39 cellular contexts compared by ENCODE assay signal in the genomic region with DNA sequence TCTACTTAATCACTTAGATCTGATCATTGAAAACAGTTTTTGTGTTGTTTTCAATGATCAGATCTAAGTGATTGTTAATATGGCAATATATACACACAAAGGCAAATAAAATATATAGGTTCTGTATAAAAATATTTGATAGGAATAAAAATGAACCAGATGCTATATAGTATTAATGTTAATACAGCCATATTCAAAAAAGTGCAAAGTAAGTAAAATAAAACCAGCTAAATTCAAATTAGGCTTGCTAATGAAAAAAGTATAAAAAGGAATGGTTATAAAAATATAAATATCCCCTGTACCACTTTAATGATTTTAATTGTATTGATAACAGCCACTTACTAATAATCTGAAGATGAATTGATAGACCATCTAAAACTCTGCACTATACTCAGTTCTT.
"Had no signal": no experiment of that assay in that cellular context is flagged by ENCODE, and none has a peak within 500 bp of the region (broad histone marks: within the 10 kb centered on the region; RNA-seq: fewer than 3 reads in every experiment).

No MANE protein-coding gene starts in this region.

- H3K4me1 ChIP-seq: breast epithelium had no signal

- H3K27me3 ChIP-seq: adrenal gland, body of pancreas, brain microvascular endothelial cell, breast epithelium had no signal

- H3K4me3 ChIP-seq: adrenal gland, body of pancreas, breast epithelium had no signal

- FAIRE-seq: astrocyte, TTC549 had no signal

- H3K4me1 Mint-ChIP-seq: WTC11 had no signal

- ATAC-seq: activated CD4-positive, CD25-positive, alpha-beta regulatory T cell treated with anti-CD3 and anti-CD28 coated beads, Interleukin-2, amount 50 U/mL, for 24 hours; activated CD8-positive, alpha-beta T cell treated with anti-CD3 and anti-CD28 coated beads for 36 hours; activated naive CD4-positive, alpha-beta T cell treated with anti-CD3 and anti-CD28 coated beads, Interleukin-2, amount 50 U/mL, for 72 hours; activated T-cell treated with anti-CD3 and anti-CD28 coated beads, Interleukin-2, amount 50 U/mL, for 4 hours; activated T-cell treated with anti-CD3 and anti-CD28 coated beads, Interleukin-2, amount 50 U/mL, for 72 hours; activated T-helper 17 cell treated with anti-CD3 and anti-CD28 coated beads, Interleukin-2, amount 50 U/mL, for 72 hours; body of pancreas; WTC11 had no signal

- H3K9me3 Mint-ChIP-seq: activated CD4-positive, alpha-beta memory T cell treated with anti-CD3 and anti-CD28 coated beads for 36 hours; activated CD4-positive, alpha-beta T cell treated with anti-CD3 and anti-CD28 coated beads, Interleukin-2, amount 10 ng/mL, durations not matched to agents 24 days and 14 days; activated CD8-positive, alpha-beta T cell treated with anti-CD3 and anti-CD28 coated beads for 36 hours; activated naive CD4-positive, alpha-beta T cell treated with anti-CD3 and anti-CD28 coated beads for 36 hours; activated naive CD8-positive, alpha-beta T cell treated with anti-CD3 and anti-CD28 coated beads for 36 hours; activated T-cell treated with anti-CD3 and anti-CD28 coated beads, Interleukin-2, amount 50 U/mL, for 4 hours; activated T-cell treated with anti-CD3 and anti-CD28 coated beads, Interleukin-2, amount 50 U/mL, for 72 hours; activated T-helper 1 cell treated with anti-CD3 and anti-CD28 coated beads, Interleukin-12 subunit alpha, Interleukin-12 subunit beta, Interleukin-2, Interleukin-4 antibody, amounts not matched to agents 30 ng/mL and 10 ng/mL and 1 ng/mL, durations not matched to agents 14 hours and 24 hours and 36 hours; activated T-helper 17 cell treated with anti-CD3 and anti-CD28 coated beads, Interleukin-2, amount 50 U/mL, for 72 hours; T-helper 1 cell treated with Interleukin-12 subunit alpha and Interleukin-12 subunit beta and Interleukin-4 antibody, amounts not matched to agents 30 μg/mL and 1 μg/mL, for 36 hours; T-helper 2 cell treated with Interferon-gamma antibody and Interleukin-4, amounts not matched to agents 5 μg/mL and 100 μg/mL, for 36 hours; WTC11 had no signal

- DNase-seq: activated CD4-positive, alpha-beta memory T cell treated with anti-CD3 and anti-CD28 coated beads for 36 hours; activated CD4-positive, alpha-beta T cell treated with anti-CD3 and anti-CD28 coated beads for 1 hour; activated CD4-positive, alpha-beta T cell treated with anti-CD3 and anti-CD28 coated beads for 4 hours; activated CD4-positive, alpha-beta T cell treated with anti-CD3 and anti-CD28 coated beads, Interleukin-2, amount 10 ng/mL, durations not matched to agents 24 days and 14 days; activated CD4-positive, alpha-beta T cell treated with anti-CD3 and anti-CD28 coated beads, Interleukin-2, amount 50 U/mL, for 1 hour; activated CD4-positive, alpha-beta T cell treated with anti-CD3 and anti-CD28 coated beads, Interleukin-2, amount 50 U/mL, for 4 hours; activated CD4-positive, CD25-positive, alpha-beta regulatory T cell; activated CD8-positive, alpha-beta memory T cell treated with anti-CD3 and anti-CD28 coated beads, Interleukin-2, amount 50 U/mL, for 4 hours; activated CD8-positive, alpha-beta T cell treated with anti-CD3 and anti-CD28 coated beads for 36 hours; activated effector memory CD4-positive, alpha-beta T cell treated with anti-CD3 and anti-CD28 coated beads, Interleukin-2, amount 50 U/mL, for 16 hours; activated gamma-delta T cell treated with Interleukin-2 at 50 U/mL for 16 hours; activated naive CD4-positive, alpha-beta T cell; activated naive CD4-positive, alpha-beta T cell treated with anti-CD3 and anti-CD28 coated beads for 36 hours; activated naive CD4-positive, alpha-beta T cell treated with anti-CD3 and anti-CD28 coated beads, Interleukin-2, amount 50 U/mL, for 16 hours; activated naive CD8-positive, alpha-beta T cell treated with anti-CD3 and anti-CD28 coated beads for 36 hours; activated T-cell treated with anti-CD3 and anti-CD28 coated beads for 4 hours; activated T-cell treated with anti-CD3 and anti-CD28 coated beads, Interleukin-2, amount 50 U/mL, for 1 hour; activated T-cell treated with anti-CD3 and anti-CD28 coated beads, Interleukin-2, amount 50 U/mL, for 4 hours; activated T-cell treated with anti-CD3 and anti-CD28 coated beads, Interleukin-2, amount 50 U/mL, for 72 hours; adrenal gland; amniotic stem cell; aorta; body of pancreas; brain microvascular endothelial cell; central memory CD4-positive, alpha-beta T cell; T-helper 1 cell; T-helper 2 cell; T-helper 9 cell; WERI-Rb-1 had no signal

- H3K27me3 Mint-ChIP-seq: activated CD4-positive, alpha-beta memory T cell treated with anti-CD3 and anti-CD28 coated beads for 36 hours; activated CD4-positive, alpha-beta T cell treated with anti-CD3 and anti-CD28 coated beads, Interleukin-2, amount 10 ng/mL, durations not matched to agents 24 days and 14 days; activated CD8-positive, alpha-beta T cell treated with anti-CD3 and anti-CD28 coated beads for 36 hours; activated naive CD8-positive, alpha-beta T cell treated with anti-CD3 and anti-CD28 coated beads for 36 hours; activated T-helper 17 cell treated with anti-CD3 and anti-CD28 coated beads, Interleukin-2, amount 50 U/mL, for 72 hours had no signal

- H3K9me3 ChIP-seq: adrenal gland, body of pancreas, breast epithelium had no signal

- H3K36me3 ChIP-seq: adrenal gland, brain microvascular endothelial cell had no signal

- H3K27ac ChIP-seq: adrenal gland, body of pancreas, brain microvascular endothelial cell, breast epithelium, WERI-Rb-1 had no signal

- H3K4me3 Mint-ChIP-seq: activated CD4-positive, alpha-beta memory T cell treated with anti-CD3 and anti-CD28 coated beads for 36 hours; activated CD4-positive, alpha-beta T cell treated with anti-CD3 and anti-CD28 coated beads, Interleukin-2, amount 10 ng/mL, durations not matched to agents 24 days and 14 days; activated CD8-positive, alpha-beta T cell treated with anti-CD3 and anti-CD28 coated beads for 36 hours; activated naive CD4-positive, alpha-beta T cell treated with anti-CD3 and anti-CD28 coated beads for 36 hours; activated naive CD8-positive, alpha-beta T cell treated with anti-CD3 and anti-CD28 coated beads for 36 hours; activated T-cell treated with anti-CD3 and anti-CD28 coated beads, Interleukin-2, amount 50 U/mL, for 4 hours; activated T-cell treated with anti-CD3 and anti-CD28 coated beads, Interleukin-2, amount 50 U/mL, for 72 hours; activated T-helper 1 cell treated with anti-CD3 and anti-CD28 coated beads, Interleukin-12 subunit alpha, Interleukin-12 subunit beta, Interleukin-2, Interleukin-4 antibody, amounts not matched to agents 30 ng/mL and 10 ng/mL and 1 ng/mL, durations not matched to agents 14 hours and 24 hours and 36 hours; activated T-helper 17 cell treated with anti-CD3 and anti-CD28 coated beads, Interleukin-2, amount 50 U/mL, for 72 hours; T-helper 1 cell treated with Interleukin-12 subunit alpha and Interleukin-12 subunit beta and Interleukin-4 antibody, amounts not matched to agents 30 μg/mL and 1 μg/mL, for 36 hours; T-helper 2 cell treated with Interferon-gamma antibody and Interleukin-4, amounts not matched to agents 5 μg/mL and 100 μg/mL, for 36 hours; WTC11 had no signal

- H3K27ac Mint-ChIP-seq: activated CD4-positive, alpha-beta memory T cell treated with anti-CD3 and anti-CD28 coated beads for 36 hours; activated CD4-positive, alpha-beta T cell treated with anti-CD3 and anti-CD28 coated beads, Interleukin-2, amount 10 ng/mL, durations not matched to agents 24 days and 14 days; activated CD8-positive, alpha-beta T cell treated with anti-CD3 and anti-CD28 coated beads for 36 hours; activated naive CD4-positive, alpha-beta T cell treated with anti-CD3 and anti-CD28 coated beads for 36 hours; activated naive CD4-positive, alpha-beta T cell treated with anti-CD3 and anti-CD28 coated beads, Interleukin-2, amount 50 U/mL, for 72 hours; activated naive CD8-positive, alpha-beta T cell treated with anti-CD3 and anti-CD28 coated beads for 36 hours; activated T-cell treated with anti-CD3 and anti-CD28 coated beads, Interleukin-2, amount 50 U/mL, for 72 hours; activated T-helper 1 cell treated with anti-CD3 and anti-CD28 coated beads, Interleukin-12 subunit alpha, Interleukin-12 subunit beta, Interleukin-2, Interleukin-4 antibody, amounts not matched to agents 30 ng/mL and 10 ng/mL and 1 ng/mL, durations not matched to agents 14 hours and 24 hours and 36 hours; activated T-helper 17 cell treated with anti-CD3 and anti-CD28 coated beads, Interleukin-2, amount 50 U/mL, for 72 hours; T-helper 1 cell treated with Interleukin-12 subunit alpha and Interleukin-12 subunit beta and Interleukin-4 antibody, amounts not matched to agents 30 μg/mL and 1 μg/mL, for 36 hours; T-helper 2 cell treated with Interferon-gamma antibody and Interleukin-4, amounts not matched to agents 5 μg/mL and 100 μg/mL, for 36 hours; WTC11 had no signal
